Comparison of ENCODE assay signal across 19 cellular contexts in the genomic region with DNA sequence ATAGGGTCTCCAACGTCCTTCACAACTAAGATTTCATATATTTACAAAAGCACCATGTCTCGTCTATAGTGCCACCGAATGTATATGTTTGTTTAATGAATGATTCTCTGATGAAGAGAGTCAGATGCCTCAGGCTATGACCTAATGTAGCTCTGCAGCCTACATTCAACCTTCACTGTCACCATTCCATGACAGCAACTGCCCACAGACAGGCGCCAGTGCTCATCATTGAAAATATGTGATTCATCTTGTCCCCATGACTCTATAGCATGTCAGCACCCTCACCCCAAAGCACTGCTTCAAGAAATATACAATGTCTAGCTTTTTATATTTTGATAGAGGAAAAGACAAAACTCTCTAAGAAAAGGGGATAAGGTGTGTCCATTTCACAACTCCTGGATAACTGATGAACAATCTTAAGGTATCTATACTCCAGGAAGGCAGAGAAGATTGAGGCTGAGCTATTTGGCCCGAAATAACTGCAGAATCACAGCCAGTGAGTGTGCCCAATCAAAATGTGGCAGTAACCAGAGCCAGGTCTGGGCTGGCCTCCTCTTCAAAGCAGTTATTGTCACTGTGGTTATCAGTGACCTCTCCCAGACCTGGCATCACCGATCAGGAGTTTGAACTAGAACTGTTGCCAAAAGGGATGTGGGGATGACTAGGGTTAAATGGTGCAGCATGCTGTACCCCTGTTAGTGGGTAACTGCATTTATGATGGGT.
DNase-seq lines count a peak whose midpoint lies in the region; ATAC-seq and TF ChIP-seq lines count a peak whose summit lies in the region.
"Had no signal": no experiment of that assay in that cellular context is flagged by ENCODE, and none has a peak within 500 bp of the region (broad histone marks: within the 10 kb centered on the region; RNA-seq: fewer than 3 reads in every experiment).

No MANE protein-coding gene starts in this region.

- peak; percentile 35 for TF ChIP-seq CTCF in foreskin keratinocyte (conservative IDR thresholded peaks at IDR 0.05)

- no peak for DNase-seq in activated CD4-positive, CD25-positive, alpha-beta regulatory T cell treated with anti-CD3 and anti-CD28 coated beads, Interleukin-2, amount 50 U/mL, for 72 hours
- peak; percentile 44 for DNase-seq in AG20443 (ENCODE audit: low spot score)
- DNase-seq in RPMI7951 (ENCODE audit: low read depth) = peak; percentile 55
- DNase-seq in foreskin keratinocyte = no peak
- DNase-seq in NCI-H510A (lab: John Stamatoyannopoulos, UW) = no peak
- DNase-seq in ACHN = no peak
- no peak for DNase-seq in NAMALWA (ENCODE audit: low spot score)
- DNase-seq: activated naive CD8-positive, alpha-beta T cell treated with anti-CD3 and anti-CD28 coated beads, Interleukin-2, amount 10 ng/mL, durations not matched to agents 7 days and 5 days; effector memory CD4-positive, alpha-beta T cell; H7; lower lobe of right lung; MV-4-11; naive thymus-derived CD8-positive, alpha-beta T cell; NCI-H774; T-helper 1 cell; thyroid gland had no signal

- in situ Hi-C loops in ACHN (cut with HindIII; ENCODE audit: low pct_ligation_motif_present, low pct_unique_long_range_greater_than_20kb, low sequenced_read_pairs) = no loop called here

- H3K4me1 ChIP-seq in foreskin keratinocyte = no peaks in the 10 kb centered on the region
- H3K4me1 ChIP-seq: lower lobe of right lung had no signal

- H3K27ac ChIP-seq in foreskin keratinocyte = no peak overlapping the region
- H3K27ac ChIP-seq: lower lobe of right lung, RWPE1, thyroid gland had no signal

- ATAC-seq in activated CD4-positive, CD25-positive, alpha-beta regulatory T cell treated with anti-CD3 and anti-CD28 coated beads, Interleukin-2, amount 50 U/mL, for 24 hours = peak; percentile 76 to 78
- peak; percentile 74 for ATAC-seq in foreskin keratinocyte
- ATAC-seq: lower lobe of right lung; naive thymus-derived CD8-positive, alpha-beta T cell; WTC11 had no signal

- no peaks in the 10 kb centered on the region for H3K27me3 ChIP-seq in foreskin keratinocyte
- H3K27me3 ChIP-seq: thyroid gland had no signal

Comparison
In these comparisons a context has a peak if more than half of its experiments do, and no peak if none do; other contexts are left out.
1. DNase-seq: peak in AG20443 (single experiment) and RPMI7951 (single experiment); none in activated CD4-positive, CD25-positive, alpha-beta regulatory T cell treated with anti-CD3 and anti-CD28 coated beads, Interleukin-2, amount 50 U/mL, for 72 hours (single experiment), foreskin keratinocyte (0 of 2), NCI-H510A (single experiment), ACHN (single experiment) and NAMALWA (single experiment).